Comparison of ENCODE assay signal across 25 cellular contexts in genomic region chr7:154633641-154634040, GRCh38.
"Had no signal": no experiment of that assay in that cellular context is flagged by ENCODE, and none has a peak within 500 bp of the region (broad histone marks: within the 10 kb centered on the region; RNA-seq: fewer than 3 reads in every experiment).

No MANE protein-coding gene starts in this region.

- H3K4me3 ChIP-seq: neural progenitor cell, ovary, psoas muscle, right lobe of liver, sigmoid colon, smooth muscle cell, stomach, thoracic aorta, thyroid gland, tibial nerve, upper lobe of left lung, vagina had no signal

- DNase-seq: natural killer cell; occipital lobe; ovary; posterior cingulate gyrus; psoas muscle; right cardiac atrium; right lobe of liver; sigmoid colon; stimulated activated CD4-positive, alpha-beta T cell treated with anti-CD3 and anti-CD28 coated beads, Interleukin-15, amount 100 ng/mL, for 24 hours; stimulated activated CD4-positive, alpha-beta T cell treated with anti-CD3 and anti-CD28 coated beads, Interleukin-2, amount 100 ng/mL, for 24 hours; stimulated activated CD4-positive, alpha-beta T cell treated with anti-CD3 and anti-CD28 coated beads, Interleukin-2, amount 100 ng/mL, for 48 hours; stimulated activated CD4-positive, alpha-beta T cell treated with anti-CD3 and anti-CD28 coated beads, Interleukin-4, amount 100 ng/mL, for 24 hours; stimulated activated naive B cell treated with anti-CD40 and anti-IgM and Interleukin-4, amounts not matched to agents 10 μg/mL and 1 μg/mL and 100 μg/mL, for 72 hours; stimulated activated naive CD4-positive, alpha-beta T cell treated with Interleukin-2 at 50 U/mL for 16 hours; stomach; thyroid gland; trophoblast cell; upper lobe of left lung had no signal

- H3K27ac ChIP-seq: neural progenitor cell, ovary, parathyroid adenoma, psoas muscle, right lobe of liver, sigmoid colon, stomach, thoracic aorta, thyroid gland, tibial nerve, upper lobe of left lung, vagina had no signal

- ATAC-seq: natural killer cell; psoas muscle; right cardiac atrium; right lobe of liver; stimulated activated effector memory CD8-positive, alpha-beta T cell treated with anti-CD3 and anti-CD28 coated beads, Interleukin-12 subunit alpha, Interleukin-12 subunit beta, amount 100 ng/mL, for 72 hours; stimulated activated naive B cell treated with anti-CD40 and anti-IgM and Interleukin-4, amounts not matched to agents 10 μg/mL and 1 μg/mL and 100 μg/mL, for 72 hours had no signal

- H3K27me3 ChIP-seq: neural progenitor cell, ovary, right lobe of liver, sigmoid colon, thyroid gland, tibial nerve, upper lobe of left lung, vagina had no signal

- H3K9me3 ChIP-seq: psoas muscle, right lobe of liver, thoracic aorta, thyroid gland, vagina had no signal

- H3K4me1 ChIP-seq: parathyroid adenoma, psoas muscle, right lobe of liver, sigmoid colon, stomach, thyroid gland, tibial nerve, upper lobe of left lung, vagina had no signal

- H3K36me3 ChIP-seq: neural progenitor cell, ovary, right lobe of liver, sigmoid colon, stomach, thoracic aorta, thyroid gland, tibial nerve, upper lobe of left lung, vagina had no signal
